ENCODE assay signal across 8 cellular contexts in the genomic region with DNA sequence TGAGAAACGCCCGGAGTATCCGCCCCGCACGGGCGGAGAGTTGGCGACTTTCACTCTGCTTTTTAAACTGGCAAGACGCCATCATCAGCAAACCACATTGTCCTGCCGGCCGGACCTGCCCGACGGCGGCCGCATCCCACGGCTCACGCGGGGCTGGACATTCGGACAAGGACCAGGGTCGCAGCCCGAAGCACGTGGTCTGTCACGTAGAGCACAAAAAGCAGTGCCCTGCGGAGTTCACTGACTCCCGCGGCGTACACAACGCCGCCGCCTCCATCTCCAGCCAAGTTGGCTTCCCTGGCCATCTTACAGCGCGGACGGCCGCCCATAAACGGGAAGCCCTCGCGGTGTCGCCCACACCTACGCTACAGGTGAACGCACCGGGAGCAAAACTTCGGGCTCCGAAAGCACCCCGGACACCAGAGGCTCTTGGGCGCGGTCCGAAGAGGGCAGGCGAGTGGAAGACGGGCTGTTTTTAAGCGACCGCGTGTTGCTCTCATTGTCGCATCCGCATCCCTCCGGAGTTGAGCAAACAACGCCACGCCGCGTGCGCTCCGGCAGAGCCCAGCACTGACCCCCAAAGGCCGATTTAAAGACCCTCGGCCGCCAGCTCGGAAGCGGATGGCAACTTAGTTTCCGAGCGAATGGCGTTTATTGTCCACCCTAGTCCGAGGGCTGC. TPM values are rescaled to one million over a fixed set of nuclear protein-coding genes. Genes with fewer than 3 reads are reported as not detected.
DNase-seq lines count a peak whose midpoint lies in the region; ATAC-seq, FAIRE-seq and TF ChIP-seq lines count a peak whose summit lies in the region.

No MANE protein-coding gene starts in this region.

- peaks cover 32% of the 10 kb centered on the region for H3K4me1 ChIP-seq in MM.1S (ENCODE audit: low read length)
- H3K4me1 ChIP-seq in mammary epithelial cell (ENCODE audit: insufficient read depth, low read length): peaks cover 12% of the 10 kb centered on the region
- H3K4me1 ChIP-seq in keratinocyte (ENCODE audit: control insufficient read depth, extremely low read depth, insufficient read depth, low read length): peaks cover 23% of the 10 kb centered on the region

- CTCF ChIA-PET in mammary epithelial cell (lab: Charles Lee; ENCODE audit: low non-redundant PET): no interaction called here

- H3K9ac ChIP-seq in MM.1S (ENCODE audit: low read length) (peak overlapping the region; percentile 84), mammary epithelial cell (ENCODE audit: insufficient read depth, low read length) (peak overlapping the region; percentile 96), keratinocyte (ENCODE audit: control insufficient read depth, extremely low read depth, insufficient read depth, low read length) (peak overlapping the region; percentile 94)

- WGBS in mammary epithelial cell (ENCODE audit: low coverage, missing lambda C conversion rate): no CpG with 5 or more reads among the region's 69 CpGs

- no peaks in the 10 kb centered on the region for H3K9me1 ChIP-seq in keratinocyte (ENCODE audit: control insufficient read depth, extremely low read depth, insufficient read depth, low read length)

- H3F3A ChIP-seq in MM.1S (ENCODE audit: insufficient read depth, low read length): peaks cover 20% of the 10 kb centered on the region

- no peaks in the 10 kb centered on the region for H3K9me2 ChIP-seq in MM.1S (replicated peaks; ENCODE audit: insufficient read depth, low read length)

- TF ChIP-seq CTCF in MM.1S (IDR thresholded peaks at IDR 0.05; ENCODE audit: low read length) (0 out of 2 replicates have a peak, but pooled peaks have one; percentile 3), mammary epithelial cell (conservative IDR thresholded peaks at IDR 0.05 in 1 of 2, IDR thresholded peaks at IDR 0.05 in 1 of 2; ENCODE audit: extremely low read depth in 1 of 2, insufficient read depth in 1 of 2, low read depth in 1 of 2, low read length in 2 of 2) (no peak), keratinocyte (optimal IDR thresholded peaks at IDR 0.05 in 1 of 3, IDR thresholded peaks at IDR 0.05 in 1 of 3, conservative IDR thresholded peaks at IDR 0.05 in 1 of 3; ENCODE audit: extremely low read depth in 1 of 3, insufficient read depth in 2 of 3, low read length in 3 of 3) (no peak)

- no peak for FAIRE-seq in keratinocyte (lab: Jason Lieb, UNC)

- H3K4me3 ChIP-seq in MM.1S (ENCODE audit: low read length) (peak overlapping the region; percentile 71), mammary epithelial cell (replicated peaks in 1 of 3; ENCODE audit: insufficient read depth in 1 of 3, low read depth in 2 of 3, low read length in 3 of 3) (peak overlapping the region; percentile 87), keratinocyte (ENCODE audit: control insufficient read depth in 2 of 3, extremely low read depth in 1 of 3, insufficient read depth in 2 of 3, low read depth in 1 of 3, low read length in 3 of 3) (peak overlapping the region; percentile 77 to 99 (median 85))

- H3K79me2 ChIP-seq in MM.1S (ENCODE audit: low read length) (peaks cover 59% of the 10 kb centered on the region), mammary epithelial cell (ENCODE audit: insufficient read depth, low read length) (peaks cover 59% of the 10 kb centered on the region), keratinocyte (ENCODE audit: control insufficient read depth, insufficient read depth, low read length) (peaks cover 59% of the 10 kb centered on the region)

- peak overlapping the region; percentile 64 for H3K27ac ChIP-seq in MM.1S (ENCODE audit: low read length)
- peak overlapping the region; percentile 88 for H3K27ac ChIP-seq in mammary epithelial cell (ENCODE audit: insufficient read depth, low read depth, low read length)
- H3K27ac ChIP-seq in keratinocyte (ENCODE audit: control insufficient read depth, insufficient read depth, low read length): peak overlapping the region; percentile 92

- DNase-seq in AG08396 (ENCODE audit: low spot score) (peak; percentile 70), MM.1S (peak; percentile 51), UCSD-AML1 (lab: John Stamatoyannopoulos, UW; ENCODE audit: unreplicated experiment) (peak; percentile 60), mammary epithelial cell (peak; percentile 61), keratinocyte (ENCODE audit: low read depth, low spot score) (no peak)
- DNase-seq in stimulated activated CD4-positive, alpha-beta T cell treated with anti-CD3 and anti-CD28 coated beads, Interleukin-15, amount 100 ng/mL, for 1 hour (ENCODE audit: low read depth in 1 of 2, low spot score in 1 of 2): peak; percentile 8 to 31

- intact Hi-C loops in mammary epithelial cell (cut with micrococcal nuclease): loop anchor here (2.0 kb wide), 1 partner anchor 38 kb away; no protein-coding TSS in a partner anchor

- ATAC-seq in GM19397 (IDR thresholded peaks at IDR 0.05; ENCODE audit: unreplicated experiment): peak; percentile 11
- ATAC-seq in HG02798 (IDR thresholded peaks at IDR 0.05; ENCODE audit: poor library complexity, unreplicated experiment): no peak

- H3K9me3 ChIP-seq in MM.1S (replicated peaks; ENCODE audit: insufficient read depth, low read length) (no peaks in the 10 kb centered on the region), mammary epithelial cell (replicated peaks; ENCODE audit: insufficient read depth, low read length) (no peaks in the 10 kb centered on the region), keratinocyte (ENCODE audit: control insufficient read depth, low read depth, low read length) (no peaks in the 10 kb centered on the region)

- dilution Hi-C loops in mammary epithelial cell (cut with HindIII; ENCODE audit: low sequenced_read_pairs): no loop called here
- dilution Hi-C loops in keratinocyte (cut with MboI; ENCODE audit: extremely low pct_ligation_motif_present, low sequenced_read_pairs): no loop called here

- in situ Hi-C loops in mammary epithelial cell (cut with MboI; ENCODE audit: low sequenced_read_pairs in 2 of 2): no loop called here

- H2AFZ ChIP-seq in MM.1S (ENCODE audit: low read length) (peak overlapping the region; percentile 61), mammary epithelial cell (ENCODE audit: low read depth, low read length) (peak overlapping the region; percentile 75), keratinocyte (ENCODE audit: control insufficient read depth, low read length) (peak overlapping the region; percentile 77)

- H3K4me2 ChIP-seq in MM.1S (ENCODE audit: low read depth, low read length) (peak overlapping the region; percentile 62), mammary epithelial cell (ENCODE audit: insufficient read depth, low read depth, low read length) (peak overlapping the region; percentile 86), keratinocyte (ENCODE audit: control insufficient read depth, extremely low read depth, insufficient read depth, low read depth, low read length) (peak overlapping the region; percentile 96)

- H3K36me3 ChIP-seq in MM.1S (replicated peaks; ENCODE audit: insufficient read depth, low read length) (no peaks in the 10 kb centered on the region), mammary epithelial cell (ENCODE audit: insufficient read depth, low read length) (no peaks in the 10 kb centered on the region), keratinocyte (ENCODE audit: control insufficient read depth in 2 of 2, extremely low read depth in 1 of 2, insufficient read depth in 2 of 2, low read length in 2 of 2) (no peaks in the 10 kb centered on the region)

- no TSS peak for BruUV-seq in mammary epithelial cell (replicated peaks; lab: Mats Ljungman, UMichigan)

- H4K20me1 ChIP-seq in MM.1S (ENCODE audit: insufficient read depth, low read length): peaks cover 21% of the 10 kb centered on the region
- H4K20me1 ChIP-seq in mammary epithelial cell (ENCODE audit: insufficient read depth, low read length): peaks cover 3% of the 10 kb centered on the region
- H4K20me1 ChIP-seq in keratinocyte (ENCODE audit: control insufficient read depth, extremely low read depth, insufficient read depth, low read length): peaks cover 9% of the 10 kb centered on the region

- H3K27me3 ChIP-seq in MM.1S (replicated peaks; ENCODE audit: insufficient read depth, low read length) (no peaks in the 10 kb centered on the region), mammary epithelial cell (ENCODE audit: insufficient read depth, low read length) (no peaks in the 10 kb centered on the region), keratinocyte (ENCODE audit: control insufficient read depth, extremely low read depth, insufficient read depth, low read length) (no peaks in the 10 kb centered on the region)

RNA-seq across cellular contexts. Expression of a gene that starts 1.0 kb away (rescaled TPM):
- total RNA-seq in mammary epithelial cell: 10 to 100 TPM; 63.5 to 78.2 TPM
- polyA plus RNA-seq in mammary epithelial cell (29.7 TPM), keratinocyte (32.2 to 57.4 TPM (median 40.8 TPM) in 3 replicates)
- polyA minus RNA-seq in mammary epithelial cell (40.3 TPM), keratinocyte (7.0 to 31.0 TPM (median 19.7 TPM) in 3 replicates)
- 27.0 TPM for polyA plus RNA-seq in keratinocyte (2011; ENCODE audit: low read depth)
- 42.9 and 103 TPM in 2 replicates for polyA plus RNA-seq in keratinocyte (2011; cell fraction: cytosol; rRNA removed)
- polyA plus RNA-seq in keratinocyte (2011; cell fraction: nucleus; rRNA removed): 42.7 and 57.4 TPM in 2 replicates
- polyA plus RNA-seq in keratinocyte (2012; ENCODE audit: low replicate concordance): 30.9 and 33.9 TPM in 2 replicates
- polyA minus RNA-seq in keratinocyte (2011; cell fraction: cytosol; rRNA and poly(A)+ RNA removed): 32.2 TPM
- polyA minus RNA-seq in keratinocyte (2011; cell fraction: nucleus; rRNA and poly(A)+ RNA removed): 18.3 and 30.1 TPM in 2 replicates
